8 cellular contexts compared by ENCODE assay signal in genomic region chr19:46347985-46348384, GRCh38. TPM values are rescaled to one million over a fixed set of nuclear protein-coding genes. Genes with fewer than 3 reads are reported as not detected.
A peak's percentile ranks its signal among the peaks of the same experiment; 100 is the strongest.
DNase-seq lines count a peak whose midpoint lies in the region; ATAC-seq and TF ChIP-seq lines count a peak whose summit lies in the region.

No MANE protein-coding gene starts in this region.

- H3K27me3 Mint-ChIP-seq in activated naive CD8-positive, alpha-beta T cell treated with anti-CD3 and anti-CD28 coated beads for 36 hours, result peaks cover 5% of the 10 kb centered on the region

- peaks cover 38% of the 10 kb centered on the region for H3K4me1 Mint-ChIP-seq in activated naive CD8-positive, alpha-beta T cell treated with anti-CD3 and anti-CD28 coated beads for 36 hours

- H3K36me3 ChIP-seq in right atrium auricular region, result no peaks in the 10 kb centered on the region
- H3K36me3 ChIP-seq in lower lobe of right lung, result no peaks in the 10 kb centered on the region
- no peaks in the 10 kb centered on the region for H3K36me3 ChIP-seq in upper lobe of right lung

- H3K4me3 ChIP-seq in right atrium auricular region (peak overlapping the region in 1 of 2 donors; percentile 96), lower lobe of right lung (peak overlapping the region; percentile 100), upper lobe of right lung (peak overlapping the region; percentile 93)

- H3K9me3 ChIP-seq in right atrium auricular region (no peaks in the 10 kb centered on the region), lower lobe of right lung (no peaks in the 10 kb centered on the region), upper lobe of right lung (no peaks in the 10 kb centered on the region)

- peak overlapping the region; percentile 93 for H3K27ac Mint-ChIP-seq in activated naive CD8-positive, alpha-beta T cell treated with anti-CD3 and anti-CD28 coated beads for 36 hours

- intact Hi-C loops in left cardiac atrium (cut with DNase I), result loop anchor here (10.0 kb wide), 1 partner anchor 63 kb away; no protein-coding TSS in a partner anchor
- intact Hi-C loops in lower lobe of right lung (cut with DNase I), result no loop called here
- intact Hi-C loops in upper lobe of right lung (cut with DNase I), result no loop called here

- no peaks in the 10 kb centered on the region for H3K9me3 Mint-ChIP-seq in activated naive CD8-positive, alpha-beta T cell treated with anti-CD3 and anti-CD28 coated beads for 36 hours

- H3K4me3 Mint-ChIP-seq in activated naive CD8-positive, alpha-beta T cell treated with anti-CD3 and anti-CD28 coated beads for 36 hours, result peak overlapping the region; percentile 94

- ATAC-seq in left cardiac atrium, result no peak
- no peak for ATAC-seq in lower lobe of right lung
- ATAC-seq in upper lobe of right lung, result no peak

- DNase-seq in right atrium auricular region (ENCODE audit: low spot score) (no peak), left cardiac atrium (no peak), lower lobe of right lung (no peak), upper lobe of right lung (no peak), SHP77 (lab: John Stamatoyannopoulos, UW) (no peak), NCI-H1092 (lab: John Stamatoyannopoulos, UW) (no peak)
- DNase-seq in activated naive CD8-positive, alpha-beta T cell treated with anti-CD3 and anti-CD28 coated beads for 36 hours, result no peak
- DNase-seq in stimulated activated CD4-positive, alpha-beta T cell treated with anti-CD3 and anti-CD28 coated beads, Interleukin-2, amount 100 ng/mL, for 24 hours, result no peak

- TF ChIP-seq CTCF in right atrium auricular region (IDR thresholded peaks at IDR 0.05), result no peak
- no peak for TF ChIP-seq CTCF in lower lobe of right lung (IDR thresholded peaks at IDR 0.05)
- no peak for TF ChIP-seq CTCF in upper lobe of right lung (IDR thresholded peaks at IDR 0.05)

- H3K27me3 ChIP-seq in right atrium auricular region, result no peaks in the 10 kb centered on the region
- H3K27me3 ChIP-seq in lower lobe of right lung (ENCODE audit: low read depth), result no peaks in the 10 kb centered on the region
- H3K27me3 ChIP-seq in upper lobe of right lung, result no peaks in the 10 kb centered on the region

- H3K36me3 Mint-ChIP-seq in activated naive CD8-positive, alpha-beta T cell treated with anti-CD3 and anti-CD28 coated beads for 36 hours, result peaks cover 39% of the 10 kb centered on the region

- H3K27ac ChIP-seq in right atrium auricular region, result peak overlapping the region; percentile 90 to 92
- no peak overlapping the region for H3K27ac ChIP-seq in lower lobe of right lung
- H3K27ac ChIP-seq in upper lobe of right lung, result no peak overlapping the region

- peaks cover 0 to 61% of the 10 kb centered on the region in 2 donors for H3K4me1 ChIP-seq in right atrium auricular region
- peaks cover 53% of the 10 kb centered on the region for H3K4me1 ChIP-seq in lower lobe of right lung
- peaks cover 50% of the 10 kb centered on the region for H3K4me1 ChIP-seq in upper lobe of right lung

RNA-seq across cellular contexts. Expression of gene PPP5C, which starts 1.1 kb away (rescaled TPM):
- total RNA-seq in right atrium auricular region, result 10 to 100 TPM; 59.1 to 84.3 TPM
- total RNA-seq in left cardiac atrium, result 10 to 100 TPM; 60.5 to 75.1 TPM
- 100 to 1,000 TPM; 123 to 132 TPM for total RNA-seq in activated naive CD8-positive, alpha-beta T cell treated with anti-CD3 and anti-CD28 coated beads for 36 hours
- total RNA-seq in lower lobe of right lung, result 48.9 TPM
- total RNA-seq in upper lobe of right lung, result 50.0 TPM

RNA-seq across cellular contexts. Expression of gene HIF3A, which starts 51.1 kb away (rescaled TPM):
- 100 to 1,000 TPM in 1 of 2 donors, 10 to 100 TPM in 1; 73.1 to 123 TPM for total RNA-seq in right atrium auricular region
- total RNA-seq in left cardiac atrium, result 10 to 100 TPM; 51.0 to 53.0 TPM
- not detected for total RNA-seq in activated naive CD8-positive, alpha-beta T cell treated with anti-CD3 and anti-CD28 coated beads for 36 hours
- 64.1 TPM for total RNA-seq in lower lobe of right lung
- total RNA-seq in upper lobe of right lung, result 63.1 TPM

Comparison
In these comparisons a context has a peak if more than half of its experiments do, and no peak if none do; other contexts are left out.
1. H3K27ac ChIP-seq: peak in right atrium auricular region (2 of 2); none in lower lobe of right lung (single experiment) and upper lobe of right lung (single experiment).
2. RNA of gene HIF3A, which starts 51.1 kb away (total RNA-seq): 73.1 to 123 TPM in right atrium auricular region, 64.1 TPM in lower lobe of right lung (single experiment), 63.1 TPM in upper lobe of right lung (single experiment) and 51.0 to 53.0 TPM in left cardiac atrium; not detected in activated naive CD8-positive, alpha-beta T cell treated with anti-CD3 and anti-CD28 coated beads for 36 hours; every median in the first group is over 10 times any median in the second.
3. intact Hi-C loops: an anchor here in left cardiac atrium (10.0 kb wide); none called in lower lobe of right lung and upper lobe of right lung.